ENCODE assay signal across 1 cellular context in genomic region chr16:30953511-30954124, GRCh38.
TF ChIP-seq lines count a peak whose summit lies in the region.

No MANE protein-coding gene starts in this region.

TF ChIP-seq in HepG2, 621 proteins besides CTCF, POLR2A, EP300 and RAD21 (continued from another document and continues in another):
- TF ChIP-seq ZNF660 (CRISPR knock-in tag; IDR thresholded peaks at IDR 0.05; ENCODE audit: borderline replicate concordance, low read depth): no peak
- TF ChIP-seq FOSL1 (CRISPR knock-in tag; IDR thresholded peaks at IDR 0.05; ENCODE audit: borderline replicate concordance): no peak
- no peak for TF ChIP-seq KIAA2018 (CRISPR knock-in tag; IDR thresholded peaks at IDR 0.05; ENCODE audit: borderline replicate concordance)
- TF ChIP-seq ZNF766 (CRISPR knock-in tag; IDR thresholded peaks at IDR 0.05; ENCODE audit: borderline replicate concordance): no peak
- TF ChIP-seq ERF (CRISPR knock-in tag; IDR thresholded peaks at IDR 0.05): 0 out of 2 replicates have a peak, but pooled peaks have one; percentile 44
- TF ChIP-seq HHEX (CRISPR knock-in tag; IDR thresholded peaks at IDR 0.05): no peak
- no peak for TF ChIP-seq RFX5 (IDR thresholded peaks at IDR 0.05; ENCODE audit: low read depth, low read length)
- no peak; the same call in 1 of the 2 replicates for TF ChIP-seq REL (CRISPR knock-in tag; conservative IDR thresholded peaks at IDR 0.05)
- no peak; the same call in 1 of the 2 replicates for TF ChIP-seq ZNF788 (CRISPR knock-in tag; IDR thresholded peaks at IDR 0.05; ENCODE audit: borderline replicate concordance)
- TF ChIP-seq MYPOP (CRISPR knock-in tag; IDR thresholded peaks at IDR 0.05): no peak; the same call in 1 of the 2 replicates
- TF ChIP-seq ZNF644 (CRISPR knock-in tag; IDR thresholded peaks at IDR 0.05; ENCODE audit: low read depth): peak; percentile 72; the same call in 1 of the 2 replicates
- TF ChIP-seq KAT7 (CRISPR knock-in tag; IDR thresholded peaks at IDR 0.05; ENCODE audit: borderline replicate concordance): peak; percentile 21; the same call in 1 of the 2 replicates
- no peak for TF ChIP-seq MAZ (IDR thresholded peaks at IDR 0.05; ENCODE audit: borderline replicate concordance, low read depth, low read length)
- peak; percentile 61; the same call in 1 of the 2 replicates for TF ChIP-seq MAZ (CRISPR knock-in tag; IDR thresholded peaks at IDR 0.05; ENCODE audit: low read depth)
- TF ChIP-seq DRAP1 (CRISPR knock-in tag; IDR thresholded peaks at IDR 0.05): no peak
- TF ChIP-seq ZFP36 (IDR thresholded peaks at IDR 0.05; ENCODE audit: borderline replicate concordance, low read depth, low read length, partially characterized antibody): no peak
- no peak for TF ChIP-seq LRRFIP1 (CRISPR knock-in tag; conservative IDR thresholded peaks at IDR 0.05)
- TF ChIP-seq STAT5B (CRISPR knock-in tag; IDR thresholded peaks at IDR 0.05): no peak
- TF ChIP-seq MXI1 (IDR thresholded peaks at IDR 0.05; ENCODE audit: borderline replicate concordance, low read depth, low read length): no peak
- TF ChIP-seq ATRX (CRISPR knock-in tag; IDR thresholded peaks at IDR 0.05; ENCODE audit: borderline replicate concordance): no peak
- TF ChIP-seq HIVEP1 (CRISPR knock-in tag; IDR thresholded peaks at IDR 0.05): peak; percentile 57; the same call in 1 of the 2 replicates
- TF ChIP-seq ZBTB43 (CRISPR knock-in tag; conservative IDR thresholded peaks at IDR 0.05): no peak
- TF ChIP-seq ZC3H13 (CRISPR knock-in tag; IDR thresholded peaks at IDR 0.05): peak; percentile 91
- TF ChIP-seq E2F1 (CRISPR knock-in tag; IDR thresholded peaks at IDR 0.05): no peak
- TF ChIP-seq CSRNP2 (CRISPR knock-in tag; conservative IDR thresholded peaks at IDR 0.05; ENCODE audit: low read depth): no peak
- TF ChIP-seq ZBTB34 (CRISPR knock-in tag; IDR thresholded peaks at IDR 0.05): no peak
- TF ChIP-seq TFE3 (CRISPR knock-in tag; IDR thresholded peaks at IDR 0.05): no peak
- TF ChIP-seq ZNF710 (CRISPR knock-in tag; IDR thresholded peaks at IDR 0.05; ENCODE audit: borderline replicate concordance): peak; percentile 82; the same call in 1 of the 2 replicates
- no peak for TF ChIP-seq RFX1 (IDR thresholded peaks at IDR 0.05)
